In genomic region chr3:126146034-126146433, GRCh38 we compare ENCODE assay signal across 19 cellular contexts. TPM values are rescaled to one million over a fixed set of nuclear protein-coding genes. Genes with fewer than 3 reads are reported as not detected.
DNase-seq lines count a peak whose midpoint lies in the region; ATAC-seq, FAIRE-seq and TF ChIP-seq lines count a peak whose summit lies in the region.
"Had no signal": no experiment of that assay in that cellular context is flagged by ENCODE, and none has a peak within 500 bp of the region (broad histone marks: within the 10 kb centered on the region; RNA-seq: fewer than 3 reads in every experiment).

No MANE protein-coding gene starts in this region.

- TF ChIP-seq POLR2A in spleen (IDR thresholded peaks at IDR 0.05), result no peak

- no peak for TF ChIP-seq CTCF in bronchial epithelial cell (IDR thresholded peaks at IDR 0.05; ENCODE audit: insufficient read depth, low read length, severe bottlenecking)
- no peak for TF ChIP-seq CTCF in lung (IDR thresholded peaks at IDR 0.05; ENCODE audit: control extremely low read depth, extremely low read depth)
- TF ChIP-seq CTCF in spleen (IDR thresholded peaks at IDR 0.05 in 8 of 11, conservative IDR thresholded peaks at IDR 0.05 in 3 of 11), result no peak

- no peaks in the 10 kb centered on the region for H3K9me3 Mint-ChIP-seq in T-helper 2 cell treated with Interferon-gamma antibody and Interleukin-4, amounts not matched to agents 5 μg/mL and 100 μg/mL, for 36 hours
- H3K9me3 Mint-ChIP-seq: CD8-positive, alpha-beta T cell had no signal

- no peak overlapping the region for H3K4me3 Mint-ChIP-seq in T-helper 2 cell treated with Interferon-gamma antibody and Interleukin-4, amounts not matched to agents 5 μg/mL and 100 μg/mL, for 36 hours
- H3K4me3 Mint-ChIP-seq: CD8-positive, alpha-beta T cell had no signal

- 85 to 90% methylated on average over 4 of the region's 4 CpGs for WGBS in lung, 2 donors
- 79 to 86% (median 82%) methylated on average over 3 to 4 of the region's 4 CpGs for WGBS in spleen, 5 donors

- no peaks in the 10 kb centered on the region for H3K36me3 Mint-ChIP-seq in T-helper 2 cell treated with Interferon-gamma antibody and Interleukin-4, amounts not matched to agents 5 μg/mL and 100 μg/mL, for 36 hours (ENCODE audit: low read depth)
- H3K36me3 Mint-ChIP-seq: CD8-positive, alpha-beta T cell had no signal

- H3K27me3 ChIP-seq in bronchial epithelial cell (ENCODE audit: control insufficient read depth, insufficient read depth, low read length) (no peaks in the 10 kb centered on the region), lung (ENCODE audit: control insufficient read depth, insufficient read depth) (no peaks in the 10 kb centered on the region), spleen (replicated peaks in 1 of 7) (no peaks in the 10 kb centered on the region)
- H3K27me3 ChIP-seq: BLaER1 had no signal

- no peaks in the 10 kb centered on the region for H3K9me3 ChIP-seq in lung (ENCODE audit: control insufficient read depth in 2 of 2, insufficient read depth in 1 of 2, low read length in 1 of 2)
- no peaks in the 10 kb centered on the region for H3K9me3 ChIP-seq in spleen
- H3K9me3 ChIP-seq: BLaER1, HAP-1 had no signal

- H3K27ac Mint-ChIP-seq in T-helper 2 cell treated with Interferon-gamma antibody and Interleukin-4, amounts not matched to agents 5 μg/mL and 100 μg/mL, for 36 hours, result no peak overlapping the region
- H3K27ac Mint-ChIP-seq: CD8-positive, alpha-beta T cell had no signal

- no peak for ATAC-seq in lung (ENCODE audit: insufficient read depth, low FRiP score)
- ATAC-seq: CD8-positive, alpha-beta T cell; K562 had no signal

- no peaks in the 10 kb centered on the region for H3K4me1 Mint-ChIP-seq in T-helper 2 cell treated with Interferon-gamma antibody and Interleukin-4, amounts not matched to agents 5 μg/mL and 100 μg/mL, for 36 hours (ENCODE audit: low read depth)

- H3K36me3 ChIP-seq in bronchial epithelial cell (ENCODE audit: control insufficient read depth, insufficient read depth, low read length), result no peaks in the 10 kb centered on the region
- H3K36me3 ChIP-seq in lung (ENCODE audit: control insufficient read depth in 2 of 2, insufficient read depth in 2 of 2, low read length in 2 of 2), result no peaks in the 10 kb centered on the region
- H3K36me3 ChIP-seq in spleen, result no peaks in the 10 kb centered on the region
- H3K36me3 ChIP-seq: BLaER1, HAP-1 had no signal

- H3K27me3 Mint-ChIP-seq in T-helper 2 cell treated with Interferon-gamma antibody and Interleukin-4, amounts not matched to agents 5 μg/mL and 100 μg/mL, for 36 hours (ENCODE audit: low read depth), result peaks cover 21% of the 10 kb centered on the region

- H3K4me3 ChIP-seq in bronchial epithelial cell (ENCODE audit: low read depth, low read length) (no peak overlapping the region), lung (no peak overlapping the region), spleen (no peak overlapping the region)
- H3K4me3 ChIP-seq: BLaER1, HAP-1, K562 had no signal

- H3K4me1 ChIP-seq in lung (ENCODE audit: control insufficient read depth in 2 of 2, insufficient read depth in 2 of 2, low read length in 2 of 2) (no peaks in the 10 kb centered on the region), spleen (no peaks in the 10 kb centered on the region)
- H3K4me1 ChIP-seq: BLaER1, HAP-1 had no signal

- intact Hi-C loops in spleen (cut with DNase I; ENCODE audit: low total_unique reads), result no loop called here

- H3K27ac ChIP-seq in lung (ENCODE audit: low read depth in 1 of 2, low read length in 1 of 2) (no peak overlapping the region), spleen (no peak overlapping the region)
- H3K27ac ChIP-seq: 22Rv1, BLaER1 had no signal

- peak; percentile 2 for DNase-seq in T-helper 2 cell treated with Interferon-gamma antibody and Interleukin-4, amounts not matched to agents 5 μg/mL and 100 μg/mL, for 36 hours (ENCODE audit: low spot score)
- no peak for DNase-seq in T-helper 2 cell
- DNase-seq in bronchial epithelial cell (ENCODE audit: low read depth), result no peak
- peak; percentile 28 for DNase-seq in lung (ENCODE audit: low spot score)
- DNase-seq in spleen, result peak; percentile 46
- DNase-seq in SHP77 (lab: John Stamatoyannopoulos, UW), result no peak
- DNase-seq in stimulated activated CD4-positive, alpha-beta T cell treated with anti-CD3 and anti-CD28 coated beads, Interleukin-2, amount 100 ng/mL, for 24 hours, result no peak
- DNase-seq in HCEC 1CT, result no peak
- DNase-seq: NCI-H1048, NCI-H1436 treated with DMSO at 0.1 percent for 48 hours, NCI-H2081, NCI-H774 had no signal

- FAIRE-seq in bronchial epithelial cell (lab: Jason Lieb, UNC), result peak; percentile 43
- FAIRE-seq: GM19239, K562 had no signal

RNA-seq across cellular contexts. Expression of gene ALDH1L1, which starts 34.4 kb away (rescaled TPM):
- 9.1 and 11.1 TPM in 2 replicates for total RNA-seq in bronchial epithelial cell
- total RNA-seq in lung, result 1 to 10 TPM in 1 of 2 donors, under 1 TPM in 1; 0.51 to 9.0 TPM
- 1 to 10 TPM; 2.3 to 3.3 TPM for polyA plus RNA-seq in lung
- total RNA-seq in spleen, result 1 to 10 TPM in 1 of 7 donors, under 1 TPM in 3, not detected in 3; 0.09 to 1.3 (median 0.38) TPM
- under 1 TPM; 0.13 to 0.35 (median 0.29) TPM for polyA plus RNA-seq in spleen
- total RNA-seq: CD8-positive, alpha-beta T cell had no signal
- polyA plus RNA-seq: AG04450 had no signal

Comparison
In these comparisons a context has a peak if more than half of its experiments do, and no peak if none do; other contexts are left out.
1. DNase-seq: peak in T-helper 2 cell treated with Interferon-gamma antibody and Interleukin-4, amounts not matched to agents 5 μg/mL and 100 μg/mL, for 36 hours (single experiment), lung (single experiment) and spleen (single experiment); none in T-helper 2 cell (0 of 5), bronchial epithelial cell (single experiment), SHP77 (0 of 2), stimulated activated CD4-positive, alpha-beta T cell treated with anti-CD3 and anti-CD28 coated beads, Interleukin-2, amount 100 ng/mL, for 24 hours (0 of 2) and HCEC 1CT (single experiment).